8 cellular contexts compared by ENCODE assay signal in the genomic region with DNA sequence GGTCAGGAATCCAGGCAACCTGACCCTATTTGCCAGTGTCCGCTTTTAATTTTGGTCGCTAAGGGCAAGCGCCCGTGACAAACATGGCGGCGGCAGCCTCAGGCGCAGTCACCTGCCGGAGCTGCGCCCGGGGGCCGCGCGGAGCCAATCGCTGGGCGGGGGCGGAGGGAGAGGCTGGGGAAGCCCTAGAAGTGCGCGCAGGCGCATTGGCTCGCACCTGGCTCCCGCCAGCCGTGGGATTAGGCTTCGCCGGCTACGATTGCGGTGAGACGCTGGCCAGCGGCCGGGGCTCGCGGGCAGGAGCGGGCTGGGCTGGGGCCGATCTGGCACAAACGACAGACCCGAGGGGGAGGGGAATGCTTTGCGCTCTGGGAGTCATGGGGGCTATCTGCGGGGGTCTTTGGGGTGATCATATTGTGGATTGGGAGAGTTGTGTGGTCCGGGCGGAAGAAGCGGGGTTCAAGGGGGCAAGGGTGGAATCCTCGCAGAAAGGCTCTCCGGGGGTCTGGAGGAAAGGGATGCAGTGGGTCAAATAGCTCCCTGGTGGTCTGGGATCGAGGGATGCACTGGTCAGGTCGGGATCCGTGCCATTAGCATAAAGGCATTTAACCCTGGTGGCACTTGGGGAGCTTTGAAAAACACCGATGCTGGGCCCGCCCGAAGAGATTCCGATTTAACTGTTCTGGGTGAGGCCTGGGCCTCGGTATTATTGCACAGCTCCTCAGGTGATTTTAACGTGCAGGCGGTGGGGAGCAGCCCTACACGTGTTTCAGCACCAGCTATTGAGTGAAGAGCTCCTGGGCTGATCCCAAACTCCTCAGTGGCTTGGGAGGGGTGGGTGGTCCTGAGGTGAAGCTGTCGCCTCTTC. TPM values are rescaled to one million over a fixed set of nuclear protein-coding genes. Genes with fewer than 3 reads are reported as not detected.
A peak's percentile ranks its signal among the peaks of the same experiment; 100 is the strongest.
DNase-seq lines count a peak whose midpoint lies in the region; ATAC-seq and TF ChIP-seq lines count a peak whose summit lies in the region.

No MANE protein-coding gene starts in this region.

- DNase-seq in DMS53 treated with DMSO at 0.1 percent for 48 hours (lab: John Stamatoyannopoulos, UW; ENCODE audit: unreplicated experiment) (peak; percentile 86), LNCaP clone FGC (ENCODE audit: low read depth) (peak; percentile 64), RPMI8226 (peak; percentile 94), fibroblast of the aortic adventitia (ENCODE audit: low read depth) (peak; percentile 66), stomach (peak; percentile 98)
- DNase-seq in activated effector memory CD4-positive, alpha-beta T cell treated with Interleukin-2 at 50 U/mL for 16 hours, result peak; percentile 86

- H4K20me1 ChIP-seq in neural cell (ENCODE audit: insufficient read depth), result no peaks in the 10 kb centered on the region

- peak overlapping the region; percentile 69 for H3K4me2 ChIP-seq in neural cell (ENCODE audit: low read length)

- TF ChIP-seq POLR2A in stomach (IDR thresholded peaks at IDR 0.05), result peak in 1 of 4 donors; percentile 31

- H3K4me3 ChIP-seq in LNCaP clone FGC (ENCODE audit: low read depth, low read length), result peak overlapping the region; percentile 62
- peak overlapping the region; percentile 66 for H3K4me3 ChIP-seq in fibroblast of the aortic adventitia (ENCODE audit: low read depth, low read length)
- H3K4me3 ChIP-seq in neural cell (ENCODE audit: low read length), result peak overlapping the region; percentile 75
- H3K4me3 ChIP-seq in stomach, result peak overlapping the region; percentile 52 to 67 (median 58)

- H2AFZ ChIP-seq in neural cell (ENCODE audit: low read depth, low read length), result peak overlapping the region; percentile 99

- ATAC-seq in GM21825 (IDR thresholded peaks at IDR 0.05; ENCODE audit: unreplicated experiment), result peak; percentile 84

- intact Hi-C loops in stomach (cut with DNase I; ENCODE audit: low total_unique reads), result no loop called here

- TF ChIP-seq EP300 in neural cell (conservative IDR thresholded peaks at IDR 0.05; ENCODE audit: poor library complexity, severe bottlenecking), result no peak
- no peak for TF ChIP-seq EP300 in stomach (IDR thresholded peaks at IDR 0.05)

- H3K4me1 ChIP-seq in stomach, result peaks cover 10 to 32% (median 25%) of the 10 kb centered on the region in 4 donors

- H3F3A ChIP-seq in neural cell (ENCODE audit: insufficient read depth, low read length, poor library complexity, severe bottlenecking), result no peaks in the 10 kb centered on the region

- TF ChIP-seq RAD21 in neural cell (conservative IDR thresholded peaks at IDR 0.05), result no peak

- no peaks in the 10 kb centered on the region for H3K27me3 ChIP-seq in neural cell (ENCODE audit: insufficient read depth, low read depth, low read length)
- H3K27me3 ChIP-seq in stomach, result no peaks in the 10 kb centered on the region

- TF ChIP-seq CTCF in LNCaP clone FGC (IDR thresholded peaks at IDR 0.05; ENCODE audit: control insufficient read depth, extremely low read depth, insufficient read depth), result no peak
- TF ChIP-seq CTCF in fibroblast of the aortic adventitia (IDR thresholded peaks at IDR 0.05; ENCODE audit: insufficient read depth, low read length), result no peak
- TF ChIP-seq CTCF in neural cell (IDR thresholded peaks at IDR 0.05; ENCODE audit: poor library complexity, severe bottlenecking), result no peak
- TF ChIP-seq CTCF in stomach (IDR thresholded peaks at IDR 0.05), result no peak

- H3K79me2 ChIP-seq in neural cell (replicated peaks; ENCODE audit: insufficient read depth, low read length), result no peaks in the 10 kb centered on the region

- H3K9me2 ChIP-seq in neural cell (ENCODE audit: insufficient read depth, low read length), result no peaks in the 10 kb centered on the region

- H3K36me3 ChIP-seq in neural cell (ENCODE audit: insufficient read depth, low read length), result no peaks in the 10 kb centered on the region
- no peaks in the 10 kb centered on the region for H3K36me3 ChIP-seq in stomach

- WGBS in stomach, 5 donors, result 2 to 6% (median 3%) methylated on average over 40 to 54 of the region's 54 CpGs

- peak overlapping the region; percentile 72 for H3K9ac ChIP-seq in neural cell (ENCODE audit: low read length)

- H3K9me3 ChIP-seq in neural cell (ENCODE audit: low read length) (no peaks in the 10 kb centered on the region), stomach (no peaks in the 10 kb centered on the region)

- H3K27ac ChIP-seq in neural cell (ENCODE audit: low read length) (peak overlapping the region; percentile 80), stomach (peak overlapping the region; percentile 32 to 71 (median 64))

TF ChIP-seq in neural cell, 6 proteins besides CTCF, POLR2A, EP300 and RAD21:
- TF ChIP-seq SMC3 (conservative IDR thresholded peaks at IDR 0.05; ENCODE audit: poor library complexity) (no peak), TAF1 (IDR thresholded peaks at IDR 0.05; ENCODE audit: low read depth) (peak; percentile 29), POLR2AphosphoS5 (IDR thresholded peaks at IDR 0.05) (peak; percentile 61), EZH2 (IDR thresholded peaks at IDR 0.05; ENCODE audit: borderline replicate concordance, insufficient read depth, low read length, poor library complexity, severe bottlenecking) (no peak), MXI1 (conservative IDR thresholded peaks at IDR 0.05; ENCODE audit: poor library complexity, severe bottlenecking) (peak; percentile 59)
- TF ChIP-seq, protein P1, sequence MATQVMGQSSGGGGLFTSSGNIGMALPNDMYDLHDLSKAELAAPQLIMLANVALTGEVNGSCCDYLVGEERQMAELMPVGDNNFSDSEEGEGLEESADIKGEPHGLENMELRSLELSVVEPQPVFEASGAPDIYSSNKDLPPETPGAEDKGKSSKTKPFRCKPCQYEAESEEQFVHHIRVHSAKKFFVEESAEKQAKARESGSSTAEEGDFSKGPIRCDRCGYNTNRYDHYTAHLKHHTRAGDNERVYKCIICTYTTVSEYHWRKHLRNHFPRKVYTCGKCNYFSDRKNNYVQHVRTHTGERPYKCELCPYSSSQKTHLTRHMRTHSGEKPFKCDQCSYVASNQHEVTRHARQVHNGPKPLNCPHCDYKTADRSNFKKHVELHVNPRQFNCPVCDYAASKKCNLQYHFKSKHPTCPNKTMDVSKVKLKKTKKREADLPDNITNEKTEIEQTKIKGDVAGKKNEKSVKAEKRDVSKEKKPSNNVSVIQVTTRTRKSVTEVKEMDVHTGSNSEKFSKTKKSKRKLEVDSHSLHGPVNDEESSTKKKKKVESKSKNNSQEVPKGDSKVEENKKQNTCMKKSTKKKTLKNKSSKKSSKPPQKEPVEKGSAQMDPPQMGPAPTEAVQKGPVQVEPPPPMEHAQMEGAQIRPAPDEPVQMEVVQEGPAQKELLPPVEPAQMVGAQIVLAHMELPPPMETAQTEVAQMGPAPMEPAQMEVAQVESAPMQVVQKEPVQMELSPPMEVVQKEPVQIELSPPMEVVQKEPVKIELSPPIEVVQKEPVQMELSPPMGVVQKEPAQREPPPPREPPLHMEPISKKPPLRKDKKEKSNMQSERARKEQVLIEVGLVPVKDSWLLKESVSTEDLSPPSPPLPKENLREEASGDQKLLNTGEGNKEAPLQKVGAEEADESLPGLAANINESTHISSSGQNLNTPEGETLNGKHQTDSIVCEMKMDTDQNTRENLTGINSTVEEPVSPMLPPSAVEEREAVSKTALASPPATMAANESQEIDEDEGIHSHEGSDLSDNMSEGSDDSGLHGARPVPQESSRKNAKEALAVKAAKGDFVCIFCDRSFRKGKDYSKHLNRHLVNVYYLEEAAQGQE (IDR thresholded peaks at IDR 0.05; ENCODE audit: borderline replicate concordance), result peak; percentile 19

RNA-seq across cellular contexts. Expression of gene C10orf95, which starts 10.1 kb away (rescaled TPM):
- total RNA-seq in fibroblast of the aortic adventitia (ENCODE audit: low replicate concordance) (not detected in 2 replicates), stomach (1 to 10 TPM in 1 of 5 donors, not detected in 4; 8.0 TPM)
- polyA plus RNA-seq in neural cell (not detected in 2 replicates), stomach (under 1 TPM; 0.46 to 0.62 (median 0.53) TPM)
- not detected in 2 replicates for polyA minus RNA-seq in neural cell

RNA-seq across cellular contexts. Expression of gene CUEDC2, which starts 29.0 kb away (rescaled TPM):
- 40.9 and 61.4 TPM in 2 replicates for total RNA-seq in fibroblast of the aortic adventitia (ENCODE audit: low replicate concordance)
- 169 and 194 TPM in 2 replicates for polyA plus RNA-seq in neural cell
- 76.2 and 79.9 TPM in 2 replicates for polyA minus RNA-seq in neural cell
- total RNA-seq in stomach, result 100 to 1,000 TPM in 1 of 5 donors, 10 to 100 TPM in 4; 15.9 to 145 (median 31.8) TPM
- 10 to 100 TPM; 48.6 to 59.2 (median 49.2) TPM for polyA plus RNA-seq in stomach

RNA-seq across cellular contexts. Expression of gene FBXL15, which starts 40.8 kb away (rescaled TPM):
- total RNA-seq in fibroblast of the aortic adventitia (ENCODE audit: low replicate concordance) (5.2 and 39.6 TPM in 2 replicates), stomach (100 to 1,000 TPM in 1 of 5 donors, 10 to 100 TPM in 2, 1 to 10 TPM in 2; 3.5 to 315 (median 15.6) TPM)
- polyA plus RNA-seq in neural cell (27.5 and 37.8 TPM in 2 replicates), stomach (10 to 100 TPM; 19.2 to 21.4 (median 20.4) TPM)
- 16.2 and 22.2 TPM in 2 replicates for polyA minus RNA-seq in neural cell

RNA-seq across cellular contexts. Expression of gene ACTR1A, which starts 41.1 kb away (rescaled TPM):
- total RNA-seq in fibroblast of the aortic adventitia (ENCODE audit: low replicate concordance) (103 and 105 TPM in 2 replicates), stomach (100 to 1,000 TPM in 1 of 5 donors, 10 to 100 TPM in 4; 46.9 to 277 (median 64.3) TPM)
- polyA plus RNA-seq in neural cell (316 and 347 TPM in 2 replicates), stomach (10 to 100 TPM; 41.5 to 60.7 (median 43.9) TPM)
- 220 and 271 TPM in 2 replicates for polyA minus RNA-seq in neural cell

RNA-seq across cellular contexts. Expression of gene SUFU, which starts 42.4 kb away (rescaled TPM):
- 3.3 and 4.8 TPM in 2 replicates for total RNA-seq in fibroblast of the aortic adventitia (ENCODE audit: low replicate concordance)
- 4.8 and 5.4 TPM in 2 replicates for polyA plus RNA-seq in neural cell
- polyA minus RNA-seq in neural cell, result 6.8 and 8.9 TPM in 2 replicates
- 10 to 100 TPM in 2 of 5 donors, 1 to 10 TPM in 2, under 1 TPM in 1; 0.29 to 26.3 (median 5.4) TPM for total RNA-seq in stomach
- 1 to 10 TPM; 2.9 to 4.1 (median 3.2) TPM for polyA plus RNA-seq in stomach

Comparison
In these comparisons a context has a peak if more than half of its experiments do, and no peak if none do; other contexts are left out.
1. Peak in every context shown above with its lines: DNase-seq, ATAC-seq, H3K4me3 ChIP-seq and H3K27ac ChIP-seq.